In genomic region chr5:150309101-150309897, GRCh38 we compare ENCODE assay signal across 1 cellular context.
TF ChIP-seq lines count a peak whose summit lies in the region.

No MANE protein-coding gene starts in this region.

TF ChIP-seq in GM23338, 12 proteins besides CTCF, POLR2A, EP300 and RAD21 (continued from another document):
- TF ChIP-seq ZNF462 (CRISPR knock-in tag; IDR thresholded peaks at IDR 0.05) = no peak
- TF ChIP-seq ZNF114 (CRISPR knock-in tag; IDR thresholded peaks at IDR 0.05) = no peak
- no peak for TF ChIP-seq CREB1 (CRISPR knock-in tag; IDR thresholded peaks at IDR 0.05; ENCODE audit: low read depth)
- TF ChIP-seq JUNB (IDR thresholded peaks at IDR 0.05; ENCODE audit: unreplicated experiment) = no peak
- TF ChIP-seq REST (IDR thresholded peaks at IDR 0.05; ENCODE audit: unreplicated experiment) = no peak
- no peak for TF ChIP-seq ZNF331 (CRISPR knock-in tag; IDR thresholded peaks at IDR 0.05; ENCODE audit: low read depth)
- TF ChIP-seq ETS1 (IDR thresholded peaks at IDR 0.05) = no peak
